ENCODE assay signal across 1 cellular context in genomic region chr11:20159680-20160381, GRCh38.
TF ChIP-seq lines count a peak whose summit lies in the region.

No MANE protein-coding gene starts in this region.

TF ChIP-seq in WTC11, 78 proteins besides CTCF, POLR2A, EP300 and RAD21 (continued from another document):
- no peak for TF ChIP-seq ZBTB43 (CRISPR knock-in tag; IDR thresholded peaks at IDR 0.05)
